1 cellular context compared by ENCODE assay signal in the genomic region with DNA sequence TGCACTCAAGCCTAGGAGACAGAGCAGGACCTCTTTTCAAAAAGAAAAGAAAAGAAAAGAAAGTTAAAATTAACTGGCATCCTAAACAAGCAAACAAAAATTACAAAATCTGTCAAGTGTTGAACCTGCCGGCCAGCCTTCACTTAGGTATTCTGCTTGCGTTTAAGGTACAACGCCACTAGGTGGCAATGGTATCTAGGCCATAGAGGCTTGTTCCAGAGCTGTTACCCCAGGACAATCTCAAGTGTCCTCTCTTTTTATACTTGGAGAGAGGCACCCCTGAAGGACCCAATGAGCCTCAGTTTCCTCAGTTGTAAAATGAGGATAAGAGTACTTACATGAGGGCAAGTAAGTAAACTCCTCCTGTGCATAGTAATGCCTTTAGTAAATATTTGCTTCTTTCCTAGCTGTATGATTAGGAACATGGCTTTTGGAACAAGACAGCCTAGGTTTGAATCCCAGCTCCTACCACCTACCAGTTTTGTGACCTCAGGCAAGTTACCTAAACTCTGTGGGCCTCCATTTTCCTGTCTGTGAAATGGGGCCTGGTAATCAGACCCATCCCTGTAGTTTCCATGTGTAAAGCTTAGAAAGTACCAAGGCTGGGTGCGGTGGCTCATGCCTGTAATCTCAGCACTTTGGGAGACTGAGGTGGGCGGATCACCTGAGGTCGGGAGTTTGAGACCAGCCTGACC.
TF ChIP-seq lines count a peak whose summit lies in the region.

No MANE protein-coding gene starts in this region.

TF ChIP-seq in HCT116, 20 proteins besides CTCF, POLR2A, EP300 and RAD21 (continued from another document):
- TF ChIP-seq, protein P1, sequence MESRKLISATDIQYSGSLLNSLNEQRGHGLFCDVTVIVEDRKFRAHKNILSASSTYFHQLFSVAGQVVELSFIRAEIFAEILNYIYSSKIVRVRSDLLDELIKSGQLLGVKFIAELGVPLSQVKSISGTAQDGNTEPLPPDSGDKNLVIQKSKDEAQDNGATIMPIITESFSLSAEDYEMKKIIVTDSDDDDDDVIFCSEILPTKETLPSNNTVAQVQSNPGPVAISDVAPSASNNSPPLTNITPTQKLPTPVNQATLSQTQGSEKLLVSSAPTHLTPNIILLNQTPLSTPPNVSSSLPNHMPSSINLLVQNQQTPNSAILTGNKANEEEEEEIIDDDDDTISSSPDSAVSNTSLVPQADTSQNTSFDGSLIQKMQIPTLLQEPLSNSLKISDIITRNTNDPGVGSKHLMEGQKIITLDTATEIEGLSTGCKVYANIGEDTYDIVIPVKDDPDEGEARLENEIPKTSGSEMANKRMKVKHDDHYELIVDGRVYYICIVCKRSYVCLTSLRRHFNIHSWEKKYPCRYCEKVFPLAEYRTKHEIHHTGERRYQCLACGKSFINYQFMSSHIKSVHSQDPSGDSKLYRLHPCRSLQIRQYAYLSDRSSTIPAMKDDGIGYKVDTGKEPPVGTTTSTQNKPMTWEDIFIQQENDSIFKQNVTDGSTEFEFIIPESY (IDR thresholded peaks at IDR 0.05; ENCODE audit: extremely low read depth, insufficient replicate concordance, low read length) = no peak
- TF ChIP-seq, protein P2, sequence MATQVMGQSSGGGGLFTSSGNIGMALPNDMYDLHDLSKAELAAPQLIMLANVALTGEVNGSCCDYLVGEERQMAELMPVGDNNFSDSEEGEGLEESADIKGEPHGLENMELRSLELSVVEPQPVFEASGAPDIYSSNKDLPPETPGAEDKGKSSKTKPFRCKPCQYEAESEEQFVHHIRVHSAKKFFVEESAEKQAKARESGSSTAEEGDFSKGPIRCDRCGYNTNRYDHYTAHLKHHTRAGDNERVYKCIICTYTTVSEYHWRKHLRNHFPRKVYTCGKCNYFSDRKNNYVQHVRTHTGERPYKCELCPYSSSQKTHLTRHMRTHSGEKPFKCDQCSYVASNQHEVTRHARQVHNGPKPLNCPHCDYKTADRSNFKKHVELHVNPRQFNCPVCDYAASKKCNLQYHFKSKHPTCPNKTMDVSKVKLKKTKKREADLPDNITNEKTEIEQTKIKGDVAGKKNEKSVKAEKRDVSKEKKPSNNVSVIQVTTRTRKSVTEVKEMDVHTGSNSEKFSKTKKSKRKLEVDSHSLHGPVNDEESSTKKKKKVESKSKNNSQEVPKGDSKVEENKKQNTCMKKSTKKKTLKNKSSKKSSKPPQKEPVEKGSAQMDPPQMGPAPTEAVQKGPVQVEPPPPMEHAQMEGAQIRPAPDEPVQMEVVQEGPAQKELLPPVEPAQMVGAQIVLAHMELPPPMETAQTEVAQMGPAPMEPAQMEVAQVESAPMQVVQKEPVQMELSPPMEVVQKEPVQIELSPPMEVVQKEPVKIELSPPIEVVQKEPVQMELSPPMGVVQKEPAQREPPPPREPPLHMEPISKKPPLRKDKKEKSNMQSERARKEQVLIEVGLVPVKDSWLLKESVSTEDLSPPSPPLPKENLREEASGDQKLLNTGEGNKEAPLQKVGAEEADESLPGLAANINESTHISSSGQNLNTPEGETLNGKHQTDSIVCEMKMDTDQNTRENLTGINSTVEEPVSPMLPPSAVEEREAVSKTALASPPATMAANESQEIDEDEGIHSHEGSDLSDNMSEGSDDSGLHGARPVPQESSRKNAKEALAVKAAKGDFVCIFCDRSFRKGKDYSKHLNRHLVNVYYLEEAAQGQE (IDR thresholded peaks at IDR 0.05; ENCODE audit: low read depth) = no peak
- TF ChIP-seq, protein P3, sequence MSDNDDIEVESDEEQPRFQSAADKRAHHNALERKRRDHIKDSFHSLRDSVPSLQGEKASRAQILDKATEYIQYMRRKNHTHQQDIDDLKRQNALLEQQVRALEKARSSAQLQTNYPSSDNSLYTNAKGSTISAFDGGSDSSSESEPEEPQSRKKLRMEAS (IDR thresholded peaks at IDR 0.05) = no peak
- TF ChIP-seq FOSL1 (IDR thresholded peaks at IDR 0.05; ENCODE audit: low read depth) = no peak
